Comparison of ENCODE assay signal across 8 cellular contexts in genomic region chr19:18940791-18941627, GRCh38. TPM values are rescaled to one million over a fixed set of nuclear protein-coding genes. Genes with fewer than 3 reads are reported as not detected.
DNase-seq lines count a peak whose midpoint lies in the region; ATAC-seq and TF ChIP-seq lines count a peak whose summit lies in the region.

HOMER3 (minus strand) TSS chr19:18941217; CDS start chr19:18938982, 2,235 bp downstream.

- H3K27ac ChIP-seq in neural cell (ENCODE audit: low read length) = peak within 1 kb of the TSS; percentile 5

- no peak for TF ChIP-seq CTCF in foreskin fibroblast (IDR thresholded peaks at IDR 0.05; ENCODE audit: low read depth, low read length)
- no peak for TF ChIP-seq CTCF in neural cell (IDR thresholded peaks at IDR 0.05; ENCODE audit: poor library complexity, severe bottlenecking)

- H3K9me2 ChIP-seq in neural cell (ENCODE audit: insufficient read depth, low read length) = no peaks in the 10 kb centered on the region

- H3K9me3 ChIP-seq in neural cell (ENCODE audit: low read length) = no peaks in the 10 kb centered on the region

- H4K20me1 ChIP-seq in neural cell (ENCODE audit: insufficient read depth) = no peaks in the 10 kb centered on the region

- H3K36me3 ChIP-seq in neural cell (ENCODE audit: insufficient read depth, low read length) = no peaks in the 10 kb centered on the region

- no peaks in the 10 kb centered on the region for H3F3A ChIP-seq in neural cell (ENCODE audit: insufficient read depth, low read length, poor library complexity, severe bottlenecking)

- H3K79me2 ChIP-seq in neural cell (replicated peaks; ENCODE audit: insufficient read depth, low read length) = peaks cover 3% of the 10 kb centered on the region

- CTCF ChIA-PET in HEK293T (lab: Yijun Ruan, JAX) = no interaction called here

- peak within 1 kb of the TSS; percentile 56 for H2AFZ ChIP-seq in neural cell (ENCODE audit: low read depth, low read length)

- H3K27ac Mint-ChIP-seq in stimulated activated naive CD8-positive, alpha-beta T cell treated with anti-CD3 and anti-CD28 coated beads, Interleukin-15, Interleukin-2, amounts not matched to agents 100 ng/mL and 50 ng/mL, for 24 hours = no peak within 1 kb of the TSS

- peak within 1 kb of the TSS; percentile 70 for H3K4me3 Mint-ChIP-seq in stimulated activated naive CD8-positive, alpha-beta T cell treated with anti-CD3 and anti-CD28 coated beads, Interleukin-15, Interleukin-2, amounts not matched to agents 100 ng/mL and 50 ng/mL, for 24 hours

- H3K9me3 Mint-ChIP-seq in stimulated activated naive CD8-positive, alpha-beta T cell treated with anti-CD3 and anti-CD28 coated beads, Interleukin-15, Interleukin-2, amounts not matched to agents 100 ng/mL and 50 ng/mL, for 24 hours = no peaks in the 10 kb centered on the region

- no peak for TF ChIP-seq RAD21 in neural cell (conservative IDR thresholded peaks at IDR 0.05)

- peak within 1 kb of the TSS; percentile 70 for H3K9ac ChIP-seq in neural cell (ENCODE audit: low read length)

- DNase-seq in C1 segment of cervical spinal cord (lab: John Stamatoyannopoulos, UW) = peak in 12 of 14 donors; percentile 47 to 90 (median 68)
- peak; percentile 83 for DNase-seq in HEK293T (ENCODE audit: extremely low spot score)
- peak; percentile 63 for DNase-seq in RKO (ENCODE audit: low spot score)
- DNase-seq in activated gamma-delta T cell treated with Interleukin-2 at 50 U/mL for 16 hours = peak; percentile 68
- DNase-seq in foreskin fibroblast = peak; percentile 39 to 86

- H3K36me3 Mint-ChIP-seq in stimulated activated naive CD8-positive, alpha-beta T cell treated with anti-CD3 and anti-CD28 coated beads, Interleukin-15, Interleukin-2, amounts not matched to agents 100 ng/mL and 50 ng/mL, for 24 hours (ENCODE audit: low read depth) = no peaks in the 10 kb centered on the region

- POLR2A ChIA-PET in HEK293T (lab: Yijun Ruan, JAX) = no interaction called here

- H3K4me2 ChIP-seq in neural cell (ENCODE audit: low read length) = peak within 1 kb of the TSS; percentile 65

- no peak for ATAC-seq in HG02798 (IDR thresholded peaks at IDR 0.05; ENCODE audit: poor library complexity, unreplicated experiment)

- peaks cover 14% of the 10 kb centered on the region for H3K4me1 Mint-ChIP-seq in stimulated activated naive CD8-positive, alpha-beta T cell treated with anti-CD3 and anti-CD28 coated beads, Interleukin-15, Interleukin-2, amounts not matched to agents 100 ng/mL and 50 ng/mL, for 24 hours (ENCODE audit: low read depth)

- TF ChIP-seq EP300 in neural cell (conservative IDR thresholded peaks at IDR 0.05; ENCODE audit: poor library complexity, severe bottlenecking) = no peak

- H3K4me3 ChIP-seq in foreskin fibroblast (ENCODE audit: low read depth in 1 of 2, low read length in 2 of 2) (peak within 1 kb of the TSS; percentile 88 to 97), neural cell (ENCODE audit: low read length) (peak within 1 kb of the TSS; percentile 84)

- H3K27me3 Mint-ChIP-seq in stimulated activated naive CD8-positive, alpha-beta T cell treated with anti-CD3 and anti-CD28 coated beads, Interleukin-15, Interleukin-2, amounts not matched to agents 100 ng/mL and 50 ng/mL, for 24 hours = peaks cover 30% of the 10 kb centered on the region

- H3K27me3 ChIP-seq in neural cell (ENCODE audit: insufficient read depth, low read depth, low read length) = no peaks in the 10 kb centered on the region

TF ChIP-seq in HEK293T, 16 proteins besides CTCF, POLR2A, EP300 and RAD21:
- no peak for TF ChIP-seq TARDBP (IDR thresholded peaks at IDR 0.05)
- no peak for TF ChIP-seq SUZ12 (IDR thresholded peaks at IDR 0.05)
- TF ChIP-seq LEF1 (IDR thresholded peaks at IDR 0.05; ENCODE audit: borderline replicate concordance) = no peak
- TF ChIP-seq L3MBTL2 (conservative IDR thresholded peaks at IDR 0.05) = peak; percentile 39; the same call in 1 of the 2 replicates

TF ChIP-seq in neural cell, 6 proteins besides CTCF, POLR2A, EP300 and RAD21:
- TF ChIP-seq MXI1 (conservative IDR thresholded peaks at IDR 0.05; ENCODE audit: poor library complexity, severe bottlenecking) = peak; percentile 47
- TF ChIP-seq REST (IDR thresholded peaks at IDR 0.05; ENCODE audit: borderline replicate concordance) = no peak
- TF ChIP-seq EZH2 (IDR thresholded peaks at IDR 0.05; ENCODE audit: borderline replicate concordance, insufficient read depth, low read length, poor library complexity, severe bottlenecking) = no peak
- TF ChIP-seq TAF1 (IDR thresholded peaks at IDR 0.05; ENCODE audit: low read depth) = no peak
- no peak for TF ChIP-seq POLR2AphosphoS5 (IDR thresholded peaks at IDR 0.05)
- TF ChIP-seq SMC3 (conservative IDR thresholded peaks at IDR 0.05; ENCODE audit: poor library complexity) = no peak

RNA-seq across cellular contexts. Expression of gene HOMER3, which starts in this region (rescaled TPM):
- 83.6 and 87.7 TPM in 2 replicates for polyA plus RNA-seq in neural cell
- 26.2 and 33.8 TPM in 2 replicates for polyA minus RNA-seq in neural cell
